In the genomic region with DNA sequence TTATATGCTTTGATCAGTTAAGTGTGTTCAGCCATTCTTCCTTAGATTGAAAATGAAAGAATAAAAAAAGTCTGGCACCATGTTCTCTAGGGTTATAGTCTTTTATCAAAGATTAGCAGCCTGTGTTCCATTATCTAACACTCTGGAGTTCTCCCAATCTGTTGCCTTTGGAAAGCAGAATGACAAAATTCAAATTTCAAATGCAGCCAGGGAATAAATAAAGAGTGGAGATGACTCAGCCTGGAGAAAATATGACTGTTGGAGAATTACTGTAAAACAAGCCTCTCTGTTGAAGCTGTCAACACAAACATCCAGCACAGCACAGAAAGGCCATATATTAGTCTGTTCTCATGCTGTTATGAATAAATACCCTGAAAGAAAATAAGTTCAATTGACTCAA, we compare ENCODE assay signal across 28 cellular contexts.
"Had no signal": no experiment of that assay in that cellular context is flagged by ENCODE, and none has a peak within 500 bp of the region (broad histone marks: within the 10 kb centered on the region; RNA-seq: fewer than 3 reads in every experiment).

No MANE protein-coding gene starts in this region.

- H3K9me3 ChIP-seq: gastrocnemius medialis, mucosa of descending colon, thoracic aorta, tibial nerve, upper lobe of left lung had no signal

- H3K4me3 ChIP-seq: coronary artery, gastrocnemius medialis, lung, mucosa of descending colon, neural progenitor cell, smooth muscle cell, thoracic aorta, tibial nerve, upper lobe of left lung had no signal

- ATAC-seq: effector memory CD8-positive, alpha-beta T cell; esophagus mucosa; gastrocnemius medialis; left lobe of liver; mucosa of descending colon; natural killer cell treated with Interleukin-12 subunit alpha and Interleukin-12 subunit beta and Interleukin-15 and Interleukin-18, amount 100 ng/mL, for 72 hours; sciatic nerve; stimulated activated naive CD8-positive, alpha-beta T cell treated with anti-CD3 and anti-CD28 coated beads, Interleukin-15, amount 100 ng/mL, for 72 hours had no signal

- H3K27ac ChIP-seq: coronary artery, epithelial cell of prostate, gastrocnemius medialis, neural progenitor cell, parathyroid adenoma, thoracic aorta, tibial nerve, upper lobe of left lung had no signal

- H3K36me3 ChIP-seq: gastrocnemius medialis, neural progenitor cell, thoracic aorta, tibial nerve, upper lobe of left lung had no signal

- H3K4me1 ChIP-seq: gastrocnemius medialis, parathyroid adenoma, tibial nerve, upper lobe of left lung had no signal

- H3K27me3 ChIP-seq: gastrocnemius medialis, neural progenitor cell, tibial nerve, upper lobe of left lung had no signal

- DNase-seq: dermis blood vessel endothelial cell; effector memory CD8-positive, alpha-beta T cell; foreskin fibroblast; gastrocnemius medialis; glutamatergic neuron; hypothalamus; immature natural killer cell; mucosa of descending colon; naive B cell; stimulated activated CD4-positive, alpha-beta T cell treated with anti-CD3 and anti-CD28 coated beads, Interleukin-12 subunit alpha, Interleukin-12 subunit beta, amount 100 ng/mL, for 4 hours; stimulated activated CD4-positive, alpha-beta T cell treated with anti-CD3 and anti-CD28 coated beads, Interleukin-1b, Interleukin-23, amount 100 ng/mL, for 48 hours; stimulated activated CD4-positive, alpha-beta T cell treated with anti-CD3 and anti-CD28 coated beads, Interleukin-4, amount 100 ng/mL, for 1 hour; stimulated activated CD8-positive, alpha-beta memory T cell treated with anti-CD3 and anti-CD28 coated beads, Interleukin-4, amount 100 ng/mL, for 48 hours; stimulated activated naive CD4-positive, alpha-beta T cell; stimulated activated naive CD8-positive, alpha-beta T cell treated with anti-CD3 and anti-CD28 coated beads, Interleukin-15, amount 100 ng/mL, for 72 hours; upper lobe of left lung had no signal
